8 cellular contexts compared by ENCODE assay signal in genomic region chr19:9674669-9675357, GRCh38. TPM values are rescaled to one million over a fixed set of nuclear protein-coding genes. Genes with fewer than 3 reads are reported as not detected.
DNase-seq lines count a peak whose midpoint lies in the region; ATAC-seq and TF ChIP-seq lines count a peak whose summit lies in the region.

Gene ZNF562 (minus strand): TSS chr19:9675100. CDS start chr19:9660744, 14,356 bp downstream.

- H2AFZ ChIP-seq in OCI-LY3 (ENCODE audit: low read depth, low read length): peak within 1 kb of the TSS; percentile 73

- H3K4me1 ChIP-seq in OCI-LY3 (ENCODE audit: low read length) (peaks cover 10% of the 10 kb centered on the region), mucosa of stomach (ENCODE audit: control insufficient read depth, insufficient read depth, low read length) (no peaks in the 10 kb centered on the region)

- ATAC-seq in GM19438 (IDR thresholded peaks at IDR 0.05; ENCODE audit: low read depth, unreplicated experiment): peak; percentile 89

- H3K9ac ChIP-seq in OCI-LY3 (ENCODE audit: low read length) (peak within 1 kb of the TSS; percentile 83), mucosa of stomach (ENCODE audit: low read length) (peak within 1 kb of the TSS; percentile 80)

- peaks cover 7% of the 10 kb centered on the region for H3K4me1 Mint-ChIP-seq in CD14-positive monocyte

- H3K4me2 ChIP-seq in OCI-LY3 (ENCODE audit: low read length): peak within 1 kb of the TSS; percentile 59

- peaks cover 0 to 5% (median 3%) of the 10 kb centered on the region in 3 donors for H3K27me3 Mint-ChIP-seq in CD14-positive monocyte (ENCODE audit: low read depth in 3 of 3)

- H3K27ac Mint-ChIP-seq in CD14-positive monocyte: peak within 1 kb of the TSS; percentile 98 to 100 (median 99)

- H3K36me3 ChIP-seq in OCI-LY3 (replicated peaks; ENCODE audit: low read depth, low read length): peaks cover 46% of the 10 kb centered on the region
- no peaks in the 10 kb centered on the region for H3K36me3 ChIP-seq in mucosa of stomach (ENCODE audit: control insufficient read depth, insufficient read depth, low read length)

- H3K27ac ChIP-seq in OCI-LY3 (ENCODE audit: low read length): peak within 1 kb of the TSS; percentile 71

- peaks cover 19 to 36% of the 10 kb centered on the region in 2 donors for H3K36me3 Mint-ChIP-seq in CD14-positive monocyte

- peaks cover 26 to 59% (median 47%) of the 10 kb centered on the region in 7 donors for H3K9me3 Mint-ChIP-seq in CD14-positive monocyte

- H3K4me3 ChIP-seq in OCI-LY3 (ENCODE audit: low read length) (peak within 1 kb of the TSS; percentile 95), mucosa of stomach (ENCODE audit: low read length) (peak within 1 kb of the TSS; percentile 70)

- DNase-seq in CD14-positive monocyte (ENCODE audit: low spot score): peak; percentile 83
- DNase-seq in HT1080 (ENCODE audit: low read depth): peak; percentile 82
- DNase-seq in activated T-cell treated with anti-CD3 and anti-CD28 coated beads for 48 hours (ENCODE audit: low read depth): peak; percentile 77
- DNase-seq in erythroblast (lab: John Stamatoyannopoulos, UW): peak; percentile 91 to 93
- peak; percentile 69 for DNase-seq in stimulated activated CD8-positive, alpha-beta memory T cell treated with anti-CD3 and anti-CD28 coated beads, Interleukin-7, amount 100 ng/mL, for 24 hours (ENCODE audit: low read depth)

- TF ChIP-seq POLR2A in erythroblast (IDR thresholded peaks at IDR 0.05; ENCODE audit: low read length): peak; percentile 79

- no peaks in the 10 kb centered on the region for H4K20me1 ChIP-seq in OCI-LY3 (ENCODE audit: insufficient read depth, low read length)

- intact Hi-C loops in CD14-positive monocyte (cut with micrococcal nuclease): loop anchor here (2.0 to 10.0 kb wide), 5 partner anchors 54 to 350 kb away; partner anchors contain the start of genes ZNF559 (in 1 of the 2), ZNF561 (in 1 of the 2) and ZNF846 (in 1 of the 2)

- no peak for TF ChIP-seq CTCF in CD14-positive monocyte (IDR thresholded peaks at IDR 0.05)
- TF ChIP-seq CTCF in OCI-LY3 (IDR thresholded peaks at IDR 0.05; ENCODE audit: low read depth, low read length): no peak

- H3K27me3 ChIP-seq in OCI-LY3 (ENCODE audit: low read depth, low read length) (no peaks in the 10 kb centered on the region), mucosa of stomach (ENCODE audit: control insufficient read depth, insufficient read depth, low read length) (no peaks in the 10 kb centered on the region)

- H3K9me3 ChIP-seq in OCI-LY3 (ENCODE audit: insufficient read depth, low read length): peaks cover 31% of the 10 kb centered on the region
- H3K9me3 ChIP-seq in mucosa of stomach (ENCODE audit: control insufficient read depth, low read length): peaks cover 17% of the 10 kb centered on the region

- H3K79me2 ChIP-seq in OCI-LY3 (ENCODE audit: low read length): peaks cover 51% of the 10 kb centered on the region

- H3K4me3 Mint-ChIP-seq in CD14-positive monocyte: peak within 1 kb of the TSS; percentile 93 to 99

RNA-seq across cellular contexts. Expression of gene ZNF562, which starts in this region (rescaled TPM):
- polyA plus RNA-seq in CD14-positive monocyte: 1 to 10 TPM; 3.3 to 5.1 TPM
- 25.3 and 26.6 TPM in 2 replicates for total RNA-seq in HT1080 (2014; rRNA removed; shearing (Covaris generic))
- 8.2 and 9.3 TPM in 2 replicates for polyA plus RNA-seq in HT1080 (2015; cell fraction: cytosol; rRNA removed)
- polyA plus RNA-seq in HT1080 (2015; cell fraction: nucleus; rRNA removed): 19.3 and 23.0 TPM in 2 replicates

Comparison
In these comparisons a context has a peak if more than half of its experiments do, and no peak if none do; other contexts are left out.
1. Peak in every context shown above with its lines: DNase-seq, ATAC-seq, H3K4me3 ChIP-seq and H3K27ac ChIP-seq.